In the genomic region with DNA sequence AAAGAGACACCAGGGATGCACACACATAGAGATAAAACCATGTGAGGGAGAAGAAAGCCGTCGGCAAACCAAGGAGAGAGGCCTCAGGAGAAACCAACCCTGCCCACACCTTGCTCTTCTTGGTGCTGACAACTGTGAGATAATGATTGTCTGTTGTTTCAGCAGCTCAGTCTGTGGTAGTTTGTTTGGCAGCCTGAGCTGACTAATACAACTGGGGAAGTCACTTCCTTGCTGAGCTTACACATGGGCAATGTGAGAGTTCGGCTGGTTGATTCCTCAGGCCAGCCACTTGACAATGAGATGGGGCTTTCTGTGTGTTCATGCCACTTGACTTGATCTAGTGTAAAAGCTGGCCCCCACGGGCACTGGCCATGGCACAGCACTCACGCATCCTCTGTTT, we compare ENCODE assay signal across 22 cellular contexts.
"Had no signal": no experiment of that assay in that cellular context is flagged by ENCODE, and none has a peak within 500 bp of the region (broad histone marks: within the 10 kb centered on the region; RNA-seq: fewer than 3 reads in every experiment).

No MANE protein-coding gene starts in this region.

- ATAC-seq: K562, Panc1, Right ventricle myocardium inferior, SK-N-SH treated with all-trans-retinoic acid at 6 μM for 48 hours had no signal

- H3K4me3 ChIP-seq: K562, SJCRH30 had no signal

- H3K4me1 ChIP-seq: SJCRH30 had no signal

- H3K36me3 ChIP-seq: SJCRH30 had no signal

- DNase-seq: IMR-90, Kasumi-1, MM.1S, NCI-H1092 treated with DMSO at 0.1 percent for 48 hours, NCI-H1436, NCI-H187, NCI-H2029, NCI-H2081 treated with DMSO at 0.1 percent for 48 hours, NCI-H2171 treated with DMSO at 0.1 percent for 48 hours, NCI-H345, NCI-H446 treated with DMSO at 0.1 percent for 48 hours, NCI-H510A treated with DMSO at 0.1 percent for 48 hours, NCI-H526 treated with DMSO at 0.1 percent for 48 hours, NCI-H748 treated with DMSO at 0.1 percent for 48 hours, SHP77 treated with DMSO at 0.1 percent for 48 hours, SJCRH30 had no signal

- H3K4me2 ChIP-seq: KMS-11 had no signal

- H3K27ac ChIP-seq: HL-60, KMS-11, SJCRH30 had no signal

- H3K9ac ChIP-seq: KMS-11 had no signal

- H3K9me3 ChIP-seq: SJCRH30 had no signal

- H3K27me3 ChIP-seq: SJCRH30 had no signal
